21 cellular contexts compared by ENCODE assay signal in the genomic region with DNA sequence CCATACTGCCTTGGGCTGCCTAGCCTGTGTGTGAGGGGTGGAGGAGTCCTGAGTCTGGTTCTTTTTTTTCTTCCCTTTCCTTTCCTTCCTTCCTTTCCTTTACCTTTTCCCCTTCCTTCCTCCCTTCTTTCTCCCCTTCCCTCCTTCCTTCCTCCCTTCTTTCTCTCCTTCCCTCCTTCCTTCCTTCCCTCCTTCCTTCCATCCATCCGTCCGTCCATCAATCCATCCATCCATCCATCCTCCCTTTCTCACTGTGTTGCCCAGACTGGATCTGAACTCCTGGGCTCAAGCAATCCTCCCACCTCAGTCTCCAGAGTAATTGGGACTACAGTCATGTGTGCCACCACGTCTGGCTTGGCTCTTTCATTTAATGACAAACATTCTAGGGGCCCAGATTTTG.
DNase-seq lines count a peak whose midpoint lies in the region; ATAC-seq, FAIRE-seq and TF ChIP-seq lines count a peak whose summit lies in the region.
"Had no signal": no experiment of that assay in that cellular context is flagged by ENCODE, and none has a peak within 500 bp of the region (broad histone marks: within the 10 kb centered on the region; RNA-seq: fewer than 3 reads in every experiment).

No MANE protein-coding gene starts in this region.

- H3K4me2 ChIP-seq in HepG2 (ENCODE audit: low read depth, low read length), result no peak overlapping the region
- H3K4me2 ChIP-seq: A549 had no signal

- H3K9me3 ChIP-seq in HepG2 (ENCODE audit: low read length) (0 out of 2 replicates have a peak, but pooled peaks cover 4% of the 10 kb centered on the region), right lobe of liver (no peaks in the 10 kb centered on the region), HEK293 (ENCODE audit: control insufficient read depth, insufficient read depth, low read depth, low read length) (no peaks in the 10 kb centered on the region)
- H3K9me3 ChIP-seq: A549, Caco-2 had no signal

- 5% methylated on average over 3 of the region's 3 CpGs for WGBS in HepG2 (ENCODE audit: low lambda C conversion rate)
- 42% methylated on average over 3 of the region's 3 CpGs for WGBS in right lobe of liver (ENCODE audit: insufficient coverage, low coverage, low lambda C conversion rate, missing lambda C conversion rate)

- in situ Hi-C loops in HepG2 (cut with HindIII; ENCODE audit: extremely low pct_ligation_motif_present, low pct_unique_long_range_greater_than_20kb), result no loop called here

- no peak for TF ChIP-seq CTCF in HepG2 (CRISPR knock-in tag; IDR thresholded peaks at IDR 0.05)
- no peak for TF ChIP-seq CTCF in right lobe of liver (IDR thresholded peaks at IDR 0.05)
- TF ChIP-seq CTCF in HEK293 (tag by site-specific recombination; IDR thresholded peaks at IDR 0.05), result no peak

- no peak for TF ChIP-seq POLR2A in HepG2 (IDR thresholded peaks at IDR 0.05; ENCODE audit: insufficient read depth in 1 of 2, low read depth in 2 of 2, low read length in 2 of 2)
- no peak for TF ChIP-seq POLR2A in right lobe of liver (IDR thresholded peaks at IDR 0.05)

- H3K4me3 ChIP-seq in HepG2 (replicated peaks in 1 of 3; ENCODE audit: insufficient read depth in 1 of 3, low read depth in 2 of 3, low read length in 3 of 3) (no peak overlapping the region), right lobe of liver (no peak overlapping the region), HEK293 (ENCODE audit: low read depth, low read length) (no peak overlapping the region)
- H3K4me3 ChIP-seq: A549 had no signal

- H4K20me1 ChIP-seq in HepG2 (ENCODE audit: insufficient read depth, low read length), result no peaks in the 10 kb centered on the region

- no peak for FAIRE-seq in HepG2 (lab: Jason Lieb, UNC)
- FAIRE-seq: A549, G401.6, GM12891, GM19239 had no signal

- TF ChIP-seq RAD21 in HepG2 (CRISPR knock-in tag; IDR thresholded peaks at IDR 0.05), result no peak

- H3K27ac ChIP-seq in HepG2 (ENCODE audit: extremely low read length, insufficient read depth, low read length) (no peak overlapping the region), right lobe of liver (no peak overlapping the region), HEK293 (ENCODE audit: extremely low read depth, low read depth, low read length) (no peak overlapping the region)
- H3K27ac ChIP-seq: 22Rv1, A549, C4-2B had no signal

- ATAC-seq in HepG2 (no peak), right lobe of liver (no peak)
- ATAC-seq: A549; CD8-positive, alpha-beta T cell had no signal

- no peak overlapping the region for H2AFZ ChIP-seq in HepG2 (ENCODE audit: low read length)

- H3K36me3 ChIP-seq in HepG2 (replicated peaks in 1 of 2; ENCODE audit: control insufficient read depth in 1 of 2, insufficient read depth in 2 of 2, low read length in 2 of 2) (no peaks in the 10 kb centered on the region), right lobe of liver (no peaks in the 10 kb centered on the region), HEK293 (ENCODE audit: control insufficient read depth in 2 of 2, insufficient read depth in 1 of 2, low read length in 2 of 2) (no peaks in the 10 kb centered on the region)

- no peak for DNase-seq in HepG2 (ENCODE audit: low spot score)
- no peak for DNase-seq in right lobe of liver
- no peak for DNase-seq in DMS79 (lab: John Stamatoyannopoulos, UW)
- DNase-seq in Kasumi-1 (lab: John Stamatoyannopoulos, UW), result no peak
- DNase-seq: AML-193; Caco-2; Calu3; CD4-positive, alpha-beta T cell; CD8-positive, alpha-beta T cell; DMS 273 treated with DMSO at 0.1 percent for 48 hours; DMS153; DMS53; DMS79 treated with DMSO at 0.1 percent for 48 hours; GF-D8 had no signal

- no peaks in the 10 kb centered on the region for H3K4me1 ChIP-seq in HepG2 (ENCODE audit: insufficient read depth, low read length)
- no peaks in the 10 kb centered on the region for H3K4me1 ChIP-seq in right lobe of liver
- H3K4me1 ChIP-seq in HEK293 (ENCODE audit: control insufficient read depth, insufficient read depth, low read length), result no peaks in the 10 kb centered on the region
- H3K4me1 ChIP-seq: A549, Caco-2 had no signal

- H3K79me2 ChIP-seq in HepG2 (ENCODE audit: insufficient read depth, low read length), result no peaks in the 10 kb centered on the region

- no TSS peak for BruUV-seq in HepG2 (replicated peaks; lab: Mats Ljungman, UMichigan)

- POLR2A ChIA-PET in HepG2 (lab: Yijun Ruan, JAX) (no interaction called here), HEK293 (lab: Yijun Ruan, JAX) (no interaction called here)

- no peak overlapping the region for H3K9ac ChIP-seq in HepG2 (ENCODE audit: insufficient read depth, low read depth, low read length)

- CTCF ChIA-PET in HepG2 (lab: Yijun Ruan, JAX; ENCODE audit: low intra/inter-chr PET ratio, low total read pairs), result no interaction called here
- CTCF ChIA-PET in HEK293 (lab: Yijun Ruan, JAX), result no interaction called here

- no peaks in the 10 kb centered on the region for H3K27me3 ChIP-seq in HepG2 (ENCODE audit: control insufficient read depth in 1 of 2, insufficient read depth in 2 of 2, low read length in 2 of 2)
- no peaks in the 10 kb centered on the region for H3K27me3 ChIP-seq in right lobe of liver

- no peak for TF ChIP-seq EP300 in HepG2 (IDR thresholded peaks at IDR 0.05; ENCODE audit: low read depth in 2 of 2, low read length in 2 of 2)
- TF ChIP-seq EP300 in HepG2 (CRISPR knock-in tag; IDR thresholded peaks at IDR 0.05; ENCODE audit: borderline replicate concordance), result no peak

- intact Hi-C loops in HepG2 (cut with micrococcal nuclease; ENCODE audit: unreplicated experiment), result no loop called here
- intact Hi-C loops in right lobe of liver (cut with DNase I), result no loop called here

TF ChIP-seq in HepG2, 621 proteins besides CTCF, POLR2A, EP300 and RAD21 (continues in another document):
- TF ChIP-seq SMYD3 (CRISPR knock-in tag; IDR thresholded peaks at IDR 0.05) (no peak), RAD51 (IDR thresholded peaks at IDR 0.05; ENCODE audit: borderline replicate concordance) (peak; percentile 25; the same call in 1 of the 2 replicates), NAIF1 (CRISPR knock-in tag; IDR thresholded peaks at IDR 0.05; ENCODE audit: borderline replicate concordance) (no peak), FOXO1 (CRISPR knock-in tag; IDR thresholded peaks at IDR 0.05) (no peak), NFIC (IDR thresholded peaks at IDR 0.05; ENCODE audit: low read length) (no peak), DPF2 (CRISPR knock-in tag; IDR thresholded peaks at IDR 0.05; ENCODE audit: borderline replicate concordance, low read depth) (no peak), ARNT (IDR thresholded peaks at IDR 0.05) (no peak), SRSF1 (optimal IDR thresholded peaks at IDR 0.05; ENCODE audit: low read depth, low read length) (no peak), ZNF383 (CRISPR knock-in tag; IDR thresholded peaks at IDR 0.05; ENCODE audit: borderline replicate concordance) (no peak), EEA1 (CRISPR knock-in tag; IDR thresholded peaks at IDR 0.05; ENCODE audit: borderline replicate concordance) (no peak)
- TF ChIP-seq, protein P1, sequence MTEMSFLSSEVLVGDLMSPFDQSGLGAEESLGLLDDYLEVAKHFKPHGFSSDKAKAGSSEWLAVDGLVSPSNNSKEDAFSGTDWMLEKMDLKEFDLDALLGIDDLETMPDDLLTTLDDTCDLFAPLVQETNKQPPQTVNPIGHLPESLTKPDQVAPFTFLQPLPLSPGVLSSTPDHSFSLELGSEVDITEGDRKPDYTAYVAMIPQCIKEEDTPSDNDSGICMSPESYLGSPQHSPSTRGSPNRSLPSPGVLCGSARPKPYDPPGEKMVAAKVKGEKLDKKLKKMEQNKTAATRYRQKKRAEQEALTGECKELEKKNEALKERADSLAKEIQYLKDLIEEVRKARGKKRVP (CRISPR knock-in tag; IDR thresholded peaks at IDR 0.05), result no peak
- TF ChIP-seq, protein P2, sequence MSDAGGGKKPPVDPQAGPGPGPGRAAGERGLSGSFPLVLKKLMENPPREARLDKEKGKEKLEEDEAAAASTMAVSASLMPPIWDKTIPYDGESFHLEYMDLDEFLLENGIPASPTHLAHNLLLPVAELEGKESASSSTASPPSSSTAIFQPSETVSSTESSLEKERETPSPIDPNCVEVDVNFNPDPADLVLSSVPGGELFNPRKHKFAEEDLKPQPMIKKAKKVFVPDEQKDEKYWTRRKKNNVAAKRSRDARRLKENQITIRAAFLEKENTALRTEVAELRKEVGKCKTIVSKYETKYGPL (CRISPR knock-in tag; IDR thresholded peaks at IDR 0.05), result no peak

TF ChIP-seq in HEK293, 187 proteins besides CTCF, POLR2A, EP300 and RAD21:
- TF ChIP-seq, protein P3, sequence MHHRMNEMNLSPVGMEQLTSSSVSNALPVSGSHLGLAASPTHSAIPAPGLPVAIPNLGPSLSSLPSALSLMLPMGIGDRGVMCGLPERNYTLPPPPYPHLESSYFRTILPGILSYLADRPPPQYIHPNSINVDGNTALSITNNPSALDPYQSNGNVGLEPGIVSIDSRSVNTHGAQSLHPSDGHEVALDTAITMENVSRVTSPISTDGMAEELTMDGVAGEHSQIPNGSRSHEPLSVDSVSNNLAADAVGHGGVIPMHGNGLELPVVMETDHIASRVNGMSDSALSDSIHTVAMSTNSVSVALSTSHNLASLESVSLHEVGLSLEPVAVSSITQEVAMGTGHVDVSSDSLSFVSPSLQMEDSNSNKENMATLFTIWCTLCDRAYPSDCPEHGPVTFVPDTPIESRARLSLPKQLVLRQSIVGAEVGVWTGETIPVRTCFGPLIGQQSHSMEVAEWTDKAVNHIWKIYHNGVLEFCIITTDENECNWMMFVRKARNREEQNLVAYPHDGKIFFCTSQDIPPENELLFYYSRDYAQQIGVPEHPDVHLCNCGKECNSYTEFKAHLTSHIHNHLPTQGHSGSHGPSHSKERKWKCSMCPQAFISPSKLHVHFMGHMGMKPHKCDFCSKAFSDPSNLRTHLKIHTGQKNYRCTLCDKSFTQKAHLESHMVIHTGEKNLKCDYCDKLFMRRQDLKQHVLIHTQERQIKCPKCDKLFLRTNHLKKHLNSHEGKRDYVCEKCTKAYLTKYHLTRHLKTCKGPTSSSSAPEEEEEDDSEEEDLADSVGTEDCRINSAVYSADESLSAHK (tag by site-specific recombination; IDR thresholded peaks at IDR 0.05), result no peak
- TF ChIP-seq ZNF366 (tag by site-specific recombination; conservative IDR thresholded peaks at IDR 0.05), result peak; percentile 73
